Comparison of ENCODE assay signal across 1 cellular context in the genomic region with DNA sequence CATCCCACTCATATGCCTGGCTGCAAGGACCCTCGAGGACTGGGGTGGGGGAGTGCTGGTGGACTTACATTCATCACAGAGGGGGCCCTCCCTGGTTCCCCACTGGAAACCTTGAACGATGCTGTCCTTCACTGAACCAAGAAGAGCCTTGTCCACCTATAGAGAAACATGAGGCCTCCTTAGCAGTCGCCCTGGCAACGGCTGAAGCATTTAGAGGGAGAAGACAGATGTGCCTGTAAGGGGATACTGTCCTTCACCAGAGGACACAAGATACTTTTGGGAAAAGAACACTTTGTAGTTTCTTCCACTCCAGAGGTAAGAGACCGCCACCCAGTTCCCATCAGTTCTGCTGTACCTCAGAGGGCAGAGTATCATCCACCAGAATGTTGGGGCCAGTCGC.
TF ChIP-seq lines count a peak whose summit lies in the region.

No MANE protein-coding gene starts in this region.

TF ChIP-seq in SK-N-SH, 30 proteins besides CTCF, POLR2A, EP300 and RAD21 (continued from another document):
- TF ChIP-seq, protein P1, sequence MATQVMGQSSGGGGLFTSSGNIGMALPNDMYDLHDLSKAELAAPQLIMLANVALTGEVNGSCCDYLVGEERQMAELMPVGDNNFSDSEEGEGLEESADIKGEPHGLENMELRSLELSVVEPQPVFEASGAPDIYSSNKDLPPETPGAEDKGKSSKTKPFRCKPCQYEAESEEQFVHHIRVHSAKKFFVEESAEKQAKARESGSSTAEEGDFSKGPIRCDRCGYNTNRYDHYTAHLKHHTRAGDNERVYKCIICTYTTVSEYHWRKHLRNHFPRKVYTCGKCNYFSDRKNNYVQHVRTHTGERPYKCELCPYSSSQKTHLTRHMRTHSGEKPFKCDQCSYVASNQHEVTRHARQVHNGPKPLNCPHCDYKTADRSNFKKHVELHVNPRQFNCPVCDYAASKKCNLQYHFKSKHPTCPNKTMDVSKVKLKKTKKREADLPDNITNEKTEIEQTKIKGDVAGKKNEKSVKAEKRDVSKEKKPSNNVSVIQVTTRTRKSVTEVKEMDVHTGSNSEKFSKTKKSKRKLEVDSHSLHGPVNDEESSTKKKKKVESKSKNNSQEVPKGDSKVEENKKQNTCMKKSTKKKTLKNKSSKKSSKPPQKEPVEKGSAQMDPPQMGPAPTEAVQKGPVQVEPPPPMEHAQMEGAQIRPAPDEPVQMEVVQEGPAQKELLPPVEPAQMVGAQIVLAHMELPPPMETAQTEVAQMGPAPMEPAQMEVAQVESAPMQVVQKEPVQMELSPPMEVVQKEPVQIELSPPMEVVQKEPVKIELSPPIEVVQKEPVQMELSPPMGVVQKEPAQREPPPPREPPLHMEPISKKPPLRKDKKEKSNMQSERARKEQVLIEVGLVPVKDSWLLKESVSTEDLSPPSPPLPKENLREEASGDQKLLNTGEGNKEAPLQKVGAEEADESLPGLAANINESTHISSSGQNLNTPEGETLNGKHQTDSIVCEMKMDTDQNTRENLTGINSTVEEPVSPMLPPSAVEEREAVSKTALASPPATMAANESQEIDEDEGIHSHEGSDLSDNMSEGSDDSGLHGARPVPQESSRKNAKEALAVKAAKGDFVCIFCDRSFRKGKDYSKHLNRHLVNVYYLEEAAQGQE (IDR thresholded peaks at IDR 0.05; ENCODE audit: low read depth, low read length) = no peak
- no peak for TF ChIP-seq MEF2A (IDR thresholded peaks at IDR 0.05; ENCODE audit: borderline replicate concordance, low read depth)
